Comparison of ENCODE assay signal across 1 cellular context in genomic region chr16:50719401-50720337, GRCh38.
TF ChIP-seq lines count a peak whose summit lies in the region.

No MANE protein-coding gene starts in this region.

TF ChIP-seq in K562, 482 proteins besides CTCF, POLR2A, EP300 and RAD21:
- peak; percentile 31; the same call in 1 of the 2 replicates for TF ChIP-seq ETV1 (tag; conservative IDR thresholded peaks at IDR 0.05; ENCODE audit: low read depth)
- TF ChIP-seq ETV6 (IDR thresholded peaks at IDR 0.05; ENCODE audit: borderline replicate concordance in 1 of 2, low read depth in 2 of 2, low read length in 1 of 2) = no peak
- no peak for TF ChIP-seq ETV6 (CRISPR knock-in tag; IDR thresholded peaks at IDR 0.05; ENCODE audit: borderline replicate concordance)
- TF ChIP-seq HDAC2 (IDR thresholded peaks at IDR 0.05) = no peak
TF ChIP-seq in K562: peak in this region for 1.
